10 cellular contexts compared by ENCODE assay signal in genomic region chr20:52747736-52748135, GRCh38.
DNase-seq lines count a peak whose midpoint lies in the region; ATAC-seq and TF ChIP-seq lines count a peak whose summit lies in the region.
"Had no signal": no experiment of that assay in that cellular context is flagged by ENCODE, and none has a peak within 500 bp of the region (broad histone marks: within the 10 kb centered on the region; RNA-seq: fewer than 3 reads in every experiment).

No MANE protein-coding gene starts in this region.

- no peak overlapping the region for H3K27ac Mint-ChIP-seq in chondrocyte (ENCODE audit: unreplicated experiment)
- peak overlapping the region in 1 of 3 experiments; percentile 54 for H3K27ac Mint-ChIP-seq in nephron

- peak; percentile 16 for DNase-seq in Daoy (ENCODE audit: low read depth)
- peak; percentile 79 for DNase-seq in NCI-H446 treated with DMSO at 0.1 percent for 48 hours (lab: John Stamatoyannopoulos, UW)
- no peak for DNase-seq in chondrocyte (ENCODE audit: low spot score)
- no peak for DNase-seq in HUDEP-2 (lab: John Stamatoyannopoulos, UW; ENCODE audit: unreplicated experiment in 76 of 76)
- no peak for DNase-seq in amniotic stem cell (lab: John Stamatoyannopoulos, UW)
- DNase-seq in NCI-H345 treated with DMSO at 0.1 percent for 48 hours (lab: John Stamatoyannopoulos, UW; ENCODE audit: unreplicated experiment) = no peak
- DNase-seq: activated CD8-positive, alpha-beta memory T cell treated with anti-CD3 and anti-CD28 coated beads, Interleukin-2, amount 50 U/mL, for 48 hours; lower lobe of right lung had no signal

- no peak overlapping the region for H3K4me3 Mint-ChIP-seq in chondrocyte (ENCODE audit: unreplicated experiment)
- no peak overlapping the region for H3K4me3 Mint-ChIP-seq in nephron

- H3K27me3 Mint-ChIP-seq in chondrocyte (ENCODE audit: low read depth) (peaks cover 2% of the 10 kb centered on the region), nephron (ENCODE audit: low read depth) (no peaks in the 10 kb centered on the region)

- H3K4me1 Mint-ChIP-seq in chondrocyte (ENCODE audit: low read depth) = no peaks in the 10 kb centered on the region
- peaks cover 31% of the 10 kb centered on the region for H3K4me1 Mint-ChIP-seq in nephron

- H3K36me3 Mint-ChIP-seq in chondrocyte (ENCODE audit: low read depth) (no peaks in the 10 kb centered on the region), nephron (ENCODE audit: low read depth) (no peaks in the 10 kb centered on the region)

- no peak for ATAC-seq in HG03460 (IDR thresholded peaks at IDR 0.05; ENCODE audit: unreplicated experiment)

- H3K9me3 Mint-ChIP-seq in chondrocyte (ENCODE audit: low read depth) = peaks cover 7% of the 10 kb centered on the region
- no peaks in the 10 kb centered on the region for H3K9me3 Mint-ChIP-seq in nephron

- TF ChIP-seq CTCF in chondrocyte (IDR thresholded peaks at IDR 0.05) = peak; percentile 7
- TF ChIP-seq CTCF in nephron (IDR thresholded peaks at IDR 0.05; ENCODE audit: unreplicated experiment in 3 of 3) = peak in 2 of 3 experiments; percentile 14 to 15

Comparison
In these comparisons a context has a peak if more than half of its experiments do, and no peak if none do; other contexts are left out.
1. DNase-seq: peak in Daoy (single experiment) and NCI-H446 treated with DMSO at 0.1 percent for 48 hours (single experiment); none in chondrocyte (single experiment), HUDEP-2 (0 of 76), amniotic stem cell (single experiment) and NCI-H345 treated with DMSO at 0.1 percent for 48 hours (single experiment).